15 cellular contexts compared by ENCODE assay signal in genomic region chr17:72136692-72137550, GRCh38. TPM values are rescaled to one million over a fixed set of nuclear protein-coding genes. Genes with fewer than 3 reads are reported as not detected.
DNase-seq lines count a peak whose midpoint lies in the region; ATAC-seq and TF ChIP-seq lines count a peak whose summit lies in the region.
"Had no signal": no experiment of that assay in that cellular context is flagged by ENCODE, and none has a peak within 500 bp of the region (broad histone marks: within the 10 kb centered on the region; RNA-seq: fewer than 3 reads in every experiment).

No MANE protein-coding gene starts in this region.

- POLR2A ChIA-PET in RWPE1 (lab: Yijun Ruan, JAX; ENCODE audit: low non-redundant PET) = interaction anchor here (1.2 kb wide), 1 partner anchor 16 kb away, joined by 4 read pairs; the partner anchor contains the start of gene SOX9

- peaks cover 13% of the 10 kb centered on the region for H3K27me3 Mint-ChIP-seq in HFFc6 (ENCODE audit: insufficient read depth)

- H3K27ac Mint-ChIP-seq in HFFc6 = no peak overlapping the region
- H3K27ac Mint-ChIP-seq: activated naive CD8-positive, alpha-beta T cell treated with anti-CD3 and anti-CD28 coated beads for 36 hours; dendritic cell treated with granulocyte-macrophage colony-stimulating factor and Interleukin-4, amounts not matched to agents 40 ng/mL and 50 ng/mL, for 4 days had no signal

- H3K9me3 Mint-ChIP-seq in HFFc6 = no peaks in the 10 kb centered on the region
- H3K9me3 Mint-ChIP-seq: activated naive CD8-positive, alpha-beta T cell treated with anti-CD3 and anti-CD28 coated beads for 36 hours; dendritic cell treated with granulocyte-macrophage colony-stimulating factor and Interleukin-4, amounts not matched to agents 40 ng/mL and 50 ng/mL, for 4 days had no signal

- H3K27ac ChIP-seq in RWPE1 = peak overlapping the region; percentile 42
- H3K27ac ChIP-seq: spleen, thoracic aorta, VCaP had no signal

- CTCF ChIA-PET in RWPE1 (lab: Yijun Ruan, JAX) = interaction anchor here (0.5 kb wide), 1 partner anchor 153 kb away, joined by 5 read pairs; no protein-coding TSS in a partner anchor

- H3K4me3 ChIP-seq in fibroblast of mammary gland (ENCODE audit: control insufficient read depth, low read depth, low read length) = no peak overlapping the region
- H3K4me3 ChIP-seq in skeletal muscle cell (ENCODE audit: low read depth, low read length) = no peak overlapping the region
- H3K4me3 ChIP-seq: spleen, thoracic aorta had no signal

- peaks cover 24% of the 10 kb centered on the region for H3K4me1 Mint-ChIP-seq in HFFc6 (ENCODE audit: low read depth)
- H3K4me1 Mint-ChIP-seq: activated naive CD8-positive, alpha-beta T cell treated with anti-CD3 and anti-CD28 coated beads for 36 hours had no signal

- DNase-seq in HFFc6 (peak; percentile 35), RWPE1 (ENCODE audit: low spot score) (peak; percentile 73), fibroblast of mammary gland (ENCODE audit: low read depth) (peak; percentile 87), skeletal muscle cell (ENCODE audit: low read depth) (peak; percentile 62), RPMI8226 (no peak)
- DNase-seq in activated CD4-positive, alpha-beta T cell treated with anti-CD3 and anti-CD28 coated beads, Interleukin-2, amount 50 U/mL, for 4 hours = no peak
- DNase-seq: activated CD8-positive, alpha-beta memory T cell treated with anti-CD3 and anti-CD28 coated beads, Interleukin-2, amount 50 U/mL, for 4 hours; activated naive CD8-positive, alpha-beta T cell treated with anti-CD3 and anti-CD28 coated beads for 36 hours; NCI-H1092; spleen had no signal

- no peaks in the 10 kb centered on the region for H3K36me3 Mint-ChIP-seq in HFFc6 (ENCODE audit: low read depth)
- H3K36me3 Mint-ChIP-seq: activated naive CD8-positive, alpha-beta T cell treated with anti-CD3 and anti-CD28 coated beads for 36 hours had no signal

- no peak overlapping the region for H3K4me3 Mint-ChIP-seq in HFFc6
- H3K4me3 Mint-ChIP-seq: activated naive CD8-positive, alpha-beta T cell treated with anti-CD3 and anti-CD28 coated beads for 36 hours; dendritic cell treated with granulocyte-macrophage colony-stimulating factor and Interleukin-4, amounts not matched to agents 40 ng/mL and 50 ng/mL, for 4 days had no signal

- ATAC-seq in GM19324 (IDR thresholded peaks at IDR 0.05; ENCODE audit: low FRiP score, unreplicated experiment) = no peak
- no peak for ATAC-seq in HG03460 (IDR thresholded peaks at IDR 0.05; ENCODE audit: unreplicated experiment)

- no peak for TF ChIP-seq CTCF in HFFc6 (IDR thresholded peaks at IDR 0.05)
- TF ChIP-seq CTCF in RWPE1 (conservative IDR thresholded peaks at IDR 0.05; ENCODE audit: low read depth) = no peak
- no peak for TF ChIP-seq CTCF in fibroblast of mammary gland (conservative IDR thresholded peaks at IDR 0.05; ENCODE audit: control insufficient read depth, insufficient read depth, low read depth, low read length)

RNA-seq across cellular contexts. Expression of gene SOX9, which starts 16.1 kb away (rescaled TPM):
- 1 to 10 TPM in 3 of 6 experiments, under 1 TPM in 3; 0.71 to 4.2 (median 1.00) TPM for total RNA-seq in HFFc6 (2021; fragmentation: NEBNext Ultra II Directional; extraction: Animal tissue kit (Norgen Biotek cat#: 25700))
- total RNA-seq: activated naive CD8-positive, alpha-beta T cell treated with anti-CD3 and anti-CD28 coated beads for 36 hours had no signal

Comparison
In these comparisons a context has a peak if more than half of its experiments do, and no peak if none do; other contexts are left out.
1. DNase-seq: peak in HFFc6 (single experiment), RWPE1 (single experiment), fibroblast of mammary gland (single experiment) and skeletal muscle cell (single experiment); none in RPMI8226 (single experiment) and activated CD4-positive, alpha-beta T cell treated with anti-CD3 and anti-CD28 coated beads, Interleukin-2, amount 50 U/mL, for 4 hours (0 of 2).